3 cellular contexts compared by ENCODE assay signal in the genomic region with DNA sequence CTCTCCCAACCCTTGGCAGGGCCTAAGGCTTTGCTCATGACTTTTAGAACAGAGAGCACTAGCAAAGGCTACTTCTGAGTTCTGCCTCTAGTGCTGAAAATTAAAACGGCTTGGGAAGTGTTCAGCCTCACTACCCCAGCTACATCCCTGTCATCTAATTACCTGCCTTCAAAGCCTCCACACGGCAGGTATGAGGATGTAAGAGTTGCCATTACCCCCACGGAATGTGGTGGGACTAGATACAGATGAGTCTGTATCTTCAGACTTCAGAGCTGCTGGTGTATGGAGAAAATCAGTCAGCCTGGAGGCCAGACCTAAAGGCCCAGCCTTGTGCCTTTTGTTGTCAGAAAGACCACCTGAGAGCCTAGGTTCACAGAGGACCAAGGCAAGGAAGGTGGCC.
"Had no signal": no experiment of that assay in that cellular context is flagged by ENCODE, and none has a peak within 500 bp of the region (broad histone marks: within the 10 kb centered on the region; RNA-seq: fewer than 3 reads in every experiment).

No MANE protein-coding gene starts in this region.

- DNase-seq: GDM1, GF-D8 had no signal

- H3K4me3 ChIP-seq: GM12878 had no signal

- ATAC-seq: GM12878 had no signal
